In genomic region chr7:23347682-23348180, GRCh38 we compare ENCODE assay signal across 8 cellular contexts. TPM values are rescaled to one million over a fixed set of nuclear protein-coding genes. Genes with fewer than 3 reads are reported as not detected.
DNase-seq lines count a peak whose midpoint lies in the region; ATAC-seq and TF ChIP-seq lines count a peak whose summit lies in the region.

No MANE protein-coding gene starts in this region.

- H3K9me3 Mint-ChIP-seq in GM23338 (no peaks in the 10 kb centered on the region), T-cell (no peaks in the 10 kb centered on the region)

- H3K36me3 ChIP-seq in ACC112 (ENCODE audit: insufficient read depth, low read length) (peaks cover 21% of the 10 kb centered on the region), GM23338 (ENCODE audit: insufficient read depth) (peaks cover 48% of the 10 kb centered on the region; the same call in 1 of the 2 replicates)

- H3K4me3 Mint-ChIP-seq in GM23338 (no peak overlapping the region), T-cell (peak overlapping the region in 1 of 3 donors; percentile 75)

- H3K4me1 ChIP-seq in ACC112 (ENCODE audit: control insufficient read depth, insufficient read depth, low read length, unreplicated experiment) (peaks cover 60% of the 10 kb centered on the region), GM23338 (ENCODE audit: insufficient read depth) (no peaks in the 10 kb centered on the region)

- POLR2A ChIA-PET in T-cell (lab: Charles Lee), result interaction anchor here in 1 of 2 donors (1.0 kb wide), 1 partner anchor 49 kb away, joined by 3 read pairs; the partner anchor contains the start of gene MALSU1

- DNase-seq in GM23338 (ENCODE audit: low spot score) (no peak), T-cell (no peak), foreskin melanocyte (peak; percentile 96), inferior parietal cortex (ENCODE audit: extremely low spot score) (no peak), NCI-H1694 (lab: John Stamatoyannopoulos, UW) (no peak)

- H3K4me1 Mint-ChIP-seq in GM23338 (peaks cover 16% of the 10 kb centered on the region), T-cell (peaks cover 26 to 30% (median 27%) of the 10 kb centered on the region in 3 donors)

- H3K27ac Mint-ChIP-seq in GM23338 (peak overlapping the region; percentile 29; the same call in 1 of the 2 replicates), T-cell (peak overlapping the region; percentile 24 to 42)

- H3K79me2 ChIP-seq in ACC112 (ENCODE audit: control insufficient read depth, insufficient read depth, low read length, unreplicated experiment) (peaks cover 22% of the 10 kb centered on the region), GM23338 (replicated peaks; ENCODE audit: insufficient read depth) (0 out of 2 replicates have a peak, but pooled peaks cover 8% of the 10 kb centered on the region)

- CTCF ChIA-PET in T-cell (lab: Charles Lee), result interaction anchor here (1.2 to 2.0 kb wide), 2 partner anchors 10 to 75 kb away, joined by 7 read pairs; no protein-coding TSS in a partner anchor

- H3K4me3 ChIP-seq in ACC112 (ENCODE audit: low read depth, low read length) (peak overlapping the region; percentile 73), GM23338 (no peak overlapping the region)

- no peaks in the 10 kb centered on the region for H3K27me3 ChIP-seq in ACC112 (ENCODE audit: insufficient read depth, low read length)
- no peaks in the 10 kb centered on the region for H3K27me3 ChIP-seq in GM23338 (ENCODE audit: insufficient read depth)

- H4K20me1 ChIP-seq in GM23338 (replicated peaks; ENCODE audit: insufficient read depth), result peaks cover 24% of the 10 kb centered on the region; the same call in 1 of the 2 replicates

- H2AFZ ChIP-seq in ACC112 (ENCODE audit: low read length, unreplicated experiment), result no peak overlapping the region
- H2AFZ ChIP-seq in GM23338, result no peak overlapping the region

- no peak for ATAC-seq in GM23338
- no peak for ATAC-seq in T-cell (replicated peaks in 1 of 4)
- ATAC-seq in HG02852 (IDR thresholded peaks at IDR 0.05; ENCODE audit: unreplicated experiment), result no peak
- no peak for ATAC-seq in GM21576 (IDR thresholded peaks at IDR 0.05; ENCODE audit: unreplicated experiment)

- no peaks in the 10 kb centered on the region for H3K9me2 ChIP-seq in GM23338 (ENCODE audit: insufficient read depth)

- no peak for TF ChIP-seq CTCF in GM23338 (conservative IDR thresholded peaks at IDR 0.05; ENCODE audit: low read depth in 2 of 2)

- H3K27me3 Mint-ChIP-seq in GM23338 (ENCODE audit: insufficient read depth, low read depth, poor library complexity) (peaks cover 9% of the 10 kb centered on the region), T-cell (no peaks in the 10 kb centered on the region)

- H3K27ac ChIP-seq in ACC112 (ENCODE audit: low read depth, low read length) (peak overlapping the region; percentile 90), GM23338 (ENCODE audit: low read depth) (peak overlapping the region; percentile 67; the same call in 1 of the 2 replicates)

- H3K36me3 Mint-ChIP-seq in GM23338 (ENCODE audit: low read depth) (peaks cover 69% of the 10 kb centered on the region), T-cell (no peaks in the 10 kb centered on the region)

- H3F3A ChIP-seq in GM23338 (replicated peaks; ENCODE audit: low read depth), result peaks cover 11% of the 10 kb centered on the region; the same call in 1 of the 2 replicates

- no peak overlapping the region for H3K4me2 ChIP-seq in GM23338

TF ChIP-seq in GM23338, 12 proteins besides CTCF, POLR2A, EP300 and RAD21:
- TF ChIP-seq ZNF114 (CRISPR knock-in tag; IDR thresholded peaks at IDR 0.05), result no peak

RNA-seq across cellular contexts. Expression of gene MALSU1, which starts 48.6 kb away (rescaled TPM):
- 96.8 and 112 TPM in 2 replicates for total RNA-seq in GM23338 (2014; rRNA removed; shearing (Covaris generic))
- polyA plus RNA-seq in GM23338 (2016; fragmentation: Nextera tagmentation; extraction: Ambion mirVana), result 190 and 209 TPM in 2 replicates
- total RNA-seq in T-cell, result 10 to 100 TPM; 29.0 to 39.6 (median 37.9) TPM
